Comparison of ENCODE assay signal across 35 cellular contexts in genomic region chrX:87005183-87005582, GRCh38.
"Had no signal": no experiment of that assay in that cellular context is flagged by ENCODE, and none has a peak within 500 bp of the region (broad histone marks: within the 10 kb centered on the region; RNA-seq: fewer than 3 reads in every experiment).

No MANE protein-coding gene starts in this region.

- H3K27me3 ChIP-seq: MG63 had no signal

- H3K4me2 ChIP-seq: KMS-11 had no signal

- H3K4me3 ChIP-seq: MG63 had no signal

- H3K9me3 ChIP-seq: MG63 had no signal

- H3K27ac ChIP-seq: KMS-11 had no signal

- DNase-seq: Karpas-422, Kasumi-1, MG63, MV-4-11, NCI-H1048, NCI-H1092, NCI-H1092 treated with DMSO at 0.1 percent for 48 hours, NCI-H1105, NCI-H1105 treated with DMSO at 0.1 percent for 48 hours, NCI-H1417, NCI-H1417 treated with DMSO at 0.1 percent for 48 hours, NCI-H1436, NCI-H1436 treated with DMSO at 0.1 percent for 48 hours, NCI-H146, NCI-H1694, NCI-H1694 treated with DMSO at 0.1 percent for 48 hours, NCI-H187, NCI-H187 treated with DMSO at 0.1 percent for 48 hours, NCI-H1930, NCI-H2029, NCI-H2029 treated with DMSO at 0.1 percent for 48 hours, NCI-H2081, NCI-H2081 treated with DMSO at 0.1 percent for 48 hours, NCI-H2107, NCI-H2171, NCI-H2171 treated with DMSO at 0.1 percent for 48 hours, NCI-H2227 treated with DMSO at 0.1 percent for 48 hours, NCI-H226, NCI-H345, NCI-H446, NCI-H446 treated with DMSO at 0.1 percent for 48 hours, NCI-H510A, NCI-H510A treated with DMSO at 0.1 percent for 48 hours, NCI-H524 had no signal

- H3K36me3 ChIP-seq: MG63 had no signal

- H3K9ac ChIP-seq: KMS-11 had no signal
